ENCODE assay signal across 19 cellular contexts in genomic region chr5:142810891-142811290, GRCh38. TPM values are rescaled to one million over a fixed set of nuclear protein-coding genes. Genes with fewer than 3 reads are reported as not detected.
DNase-seq lines count a peak whose midpoint lies in the region; ATAC-seq, FAIRE-seq and TF ChIP-seq lines count a peak whose summit lies in the region.
"Had no signal": no experiment of that assay in that cellular context is flagged by ENCODE, and none has a peak within 500 bp of the region (broad histone marks: within the 10 kb centered on the region; RNA-seq: fewer than 3 reads in every experiment).

No MANE protein-coding gene starts in this region.

- H3K4me3 ChIP-seq in left ventricle myocardium inferior (no peak overlapping the region), neutrophil (ENCODE audit: low read depth in 1 of 2, low read length in 1 of 2) (peak overlapping the region; percentile 15 to 29)
- H3K4me3 ChIP-seq: A549, K562 had no signal

- no peaks in the 10 kb centered on the region for H3K9me3 Mint-ChIP-seq in WTC11

- peaks cover 31% of the 10 kb centered on the region for H3K4me1 Mint-ChIP-seq in WTC11

- no peaks in the 10 kb centered on the region for H3K27me3 Mint-ChIP-seq in WTC11 (ENCODE audit: low read depth)

- no peak for FAIRE-seq in HTR-8/SVneo (lab: Jason Lieb, UNC)
- FAIRE-seq: A549, GM12892, K562 had no signal

- TF ChIP-seq CTCF in left ventricle myocardium inferior (IDR thresholded peaks at IDR 0.05; ENCODE audit: borderline replicate concordance), result no peak
- TF ChIP-seq CTCF in neutrophil (IDR thresholded peaks at IDR 0.05), result no peak
- no peak for TF ChIP-seq CTCF in WTC11 (IDR thresholded peaks at IDR 0.05)

- H3K36me3 Mint-ChIP-seq in WTC11, result no peaks in the 10 kb centered on the region; the same call in 1 of the 2 replicates

- POLR2A ChIA-PET in WTC11 (lab: Charles Lee), result no interaction called here

- intact Hi-C loops in left ventricle myocardium inferior (cut with micrococcal nuclease) (loop anchor here (5.0 kb wide), 1 partner anchor 39 kb away; the partner anchor contains the start of gene ARHGAP26), cardiac septum (cut with DNase I) (loop anchor here (10.0 kb wide), 1 partner anchor 54 kb away; no protein-coding TSS in a partner anchor), left ventricle myocardium superior (cut with micrococcal nuclease) (no loop called here), posterior vena cava (cut with DNase I) (no loop called here)

- DNase-seq in left ventricle myocardium inferior (no peak), cardiac septum (ENCODE audit: low spot score) (no peak), left ventricle myocardium superior (no peak), WTC11 (ENCODE audit: low spot score) (no peak), NCI-H1930 (lab: John Stamatoyannopoulos, UW) (no peak), posterior vena cava (ENCODE audit: low spot score) (no peak), HTR-8/SVneo (ENCODE audit: insufficient read length, low spot score) (no peak)
- DNase-seq: COR-L47, GOT3, NCI-H1436, NCI-H2029 treated with DMSO at 0.1 percent for 48 hours, NCI-H2171 treated with DMSO at 0.1 percent for 48 hours, NCI-H748 treated with DMSO at 0.1 percent for 48 hours, OCI-M1, RPMI8226 had no signal

- H3K4me1 ChIP-seq in left ventricle myocardium inferior (peaks cover 97% of the 10 kb centered on the region), neutrophil (ENCODE audit: control insufficient read depth in 1 of 2, insufficient read depth in 1 of 2, low read depth in 1 of 2, low read length in 1 of 2) (peaks cover 100% of the 10 kb centered on the region in 2 experiments)

- CTCF ChIA-PET in WTC11 (lab: Charles Lee), result interaction anchor here (2.5 kb wide), 1 partner anchor 56 kb away, joined by 9 read pairs; no protein-coding TSS in a partner anchor

- H3K9me3 ChIP-seq in left ventricle myocardium inferior (replicated peaks) (no peaks in the 10 kb centered on the region), neutrophil (no peaks in the 10 kb centered on the region)
- H3K9me3 ChIP-seq: A549 had no signal

- H3K36me3 ChIP-seq in left ventricle myocardium inferior (no peaks in the 10 kb centered on the region), neutrophil (peaks cover 13% of the 10 kb centered on the region)

- ATAC-seq in left ventricle myocardium superior (peak; percentile 17), WTC11 (no peak)
- ATAC-seq: A549, K562 had no signal

- H3K27me3 ChIP-seq in left ventricle myocardium inferior (ENCODE audit: low read depth) (no peaks in the 10 kb centered on the region), neutrophil (no peaks in the 10 kb centered on the region)

- H3K27ac ChIP-seq in left ventricle myocardium inferior (replicated peaks) (peak overlapping the region; percentile 83), neutrophil (peak overlapping the region; percentile 93)

- no peak overlapping the region for H3K27ac Mint-ChIP-seq in WTC11

- H3K4me3 Mint-ChIP-seq in WTC11, result no peak overlapping the region

TF ChIP-seq in WTC11, 78 proteins besides CTCF, POLR2A, EP300 and RAD21 (continues in another document):
- no peak for TF ChIP-seq IRF2 (CRISPR knock-in tag; IDR thresholded peaks at IDR 0.05; ENCODE audit: borderline replicate concordance, low read depth)
- TF ChIP-seq EMX1 (CRISPR knock-in tag; IDR thresholded peaks at IDR 0.05), result no peak
- TF ChIP-seq SOX15 (CRISPR knock-in tag; IDR thresholded peaks at IDR 0.05), result no peak
- TF ChIP-seq MYBL2 (CRISPR knock-in tag; IDR thresholded peaks at IDR 0.05), result no peak
- TF ChIP-seq AFF4 (CRISPR knock-in tag; IDR thresholded peaks at IDR 0.05; ENCODE audit: borderline replicate concordance), result no peak
- TF ChIP-seq ZBTB21 (CRISPR knock-in tag; IDR thresholded peaks at IDR 0.05; ENCODE audit: borderline replicate concordance), result no peak
- no peak for TF ChIP-seq ELF4 (CRISPR knock-in tag; IDR thresholded peaks at IDR 0.05; ENCODE audit: low read depth)
- TF ChIP-seq E2F1 (CRISPR knock-in tag; IDR thresholded peaks at IDR 0.05), result no peak
- no peak for TF ChIP-seq ZNF263 (CRISPR knock-in tag; IDR thresholded peaks at IDR 0.05; ENCODE audit: low read depth)
- TF ChIP-seq HMGA2 (CRISPR knock-in tag; IDR thresholded peaks at IDR 0.05), result no peak
- TF ChIP-seq RELA (CRISPR knock-in tag; IDR thresholded peaks at IDR 0.05; ENCODE audit: borderline replicate concordance), result no peak
- no peak for TF ChIP-seq ATF3 (CRISPR knock-in tag; conservative IDR thresholded peaks at IDR 0.05)
- no peak for TF ChIP-seq TEAD1 (CRISPR knock-in tag; IDR thresholded peaks at IDR 0.05)
- no peak for TF ChIP-seq ZNF532 (CRISPR knock-in tag; IDR thresholded peaks at IDR 0.05; ENCODE audit: borderline replicate concordance)
- no peak for TF ChIP-seq MAX (CRISPR knock-in tag; IDR thresholded peaks at IDR 0.05)
- TF ChIP-seq GTF2I (CRISPR knock-in tag; conservative IDR thresholded peaks at IDR 0.05), result no peak
- no peak for TF ChIP-seq RORB (CRISPR knock-in tag; IDR thresholded peaks at IDR 0.05)

RNA-seq across cellular contexts. Expression of gene ARHGAP26, which starts 40.7 kb away (rescaled TPM):
- total RNA-seq in left ventricle myocardium inferior (35.7 TPM), cardiac septum (32.0 TPM), left ventricle myocardium superior (34.9 TPM), WTC11 (2021) (19.1 to 22.3 TPM (median 21.8 TPM) in 3 replicates), posterior vena cava (10 to 100 TPM; 31.8 to 39.5 TPM)

Comparison
In these comparisons a context has a peak if more than half of its experiments do, and no peak if none do; other contexts are left out.
1. intact Hi-C loops: an anchor here in left ventricle myocardium inferior (5.0 kb wide) and cardiac septum (10.0 kb wide); none called in left ventricle myocardium superior and posterior vena cava.